15 cellular contexts compared by ENCODE assay signal in genomic region chr15:70519616-70520015, GRCh38.
DNase-seq lines count a peak whose midpoint lies in the region; ATAC-seq and TF ChIP-seq lines count a peak whose summit lies in the region.
"Had no signal": no experiment of that assay in that cellular context is flagged by ENCODE, and none has a peak within 500 bp of the region (broad histone marks: within the 10 kb centered on the region; RNA-seq: fewer than 3 reads in every experiment).

No MANE protein-coding gene starts in this region.

- no peaks in the 10 kb centered on the region for H3K36me3 Mint-ChIP-seq in activated naive CD8-positive, alpha-beta T cell treated with anti-CD3 and anti-CD28 coated beads, Interleukin-2, amount 10 ng/mL, durations not matched to agents 7 days and 5 days
- H3K36me3 Mint-ChIP-seq in activated naive CD8-positive, alpha-beta T cell treated with anti-CD3 and anti-CD28 coated beads for 36 hours, result no peaks in the 10 kb centered on the region
- H3K36me3 Mint-ChIP-seq in HFFc6 (ENCODE audit: low read depth), result no peaks in the 10 kb centered on the region
- H3K36me3 Mint-ChIP-seq: CD4-positive, CD25-positive, alpha-beta regulatory T cell had no signal

- TF ChIP-seq EP300 in sigmoid colon (IDR thresholded peaks at IDR 0.05), result no peak

- POLR2A ChIA-PET in activated naive CD8-positive, alpha-beta T cell treated with anti-CD3 and anti-CD28 coated beads, Interleukin-2, amount 10 ng/mL, durations not matched to agents 7 days and 5 days (lab: Charles Lee), result no interaction called here

- 72 to 77% methylated on average over 3 of the region's 3 CpGs for WGBS in sigmoid colon, 2 donors

- no peak overlapping the region for H2AFZ ChIP-seq in Karpas-422 (ENCODE audit: low read length)

- no peak overlapping the region for H3K9ac ChIP-seq in Karpas-422 (ENCODE audit: low read length)
- H3K9ac ChIP-seq: BLaER1 had no signal

- H3K4me1 ChIP-seq in RWPE2 (ENCODE audit: insufficient read depth, poor library complexity, severe bottlenecking) (no peaks in the 10 kb centered on the region), sigmoid colon (no peaks in the 10 kb centered on the region), Karpas-422 (ENCODE audit: low read length) (no peaks in the 10 kb centered on the region; the same call in 1 of the 2 replicates)
- H3K4me1 ChIP-seq: HAP-1 had no signal

- no peak overlapping the region for H3K27ac Mint-ChIP-seq in activated naive CD8-positive, alpha-beta T cell treated with anti-CD3 and anti-CD28 coated beads, Interleukin-2, amount 10 ng/mL, durations not matched to agents 7 days and 5 days
- no peak overlapping the region for H3K27ac Mint-ChIP-seq in activated naive CD8-positive, alpha-beta T cell treated with anti-CD3 and anti-CD28 coated beads for 36 hours
- H3K27ac Mint-ChIP-seq in HFFc6, result no peak overlapping the region

- H3K9me3 Mint-ChIP-seq in activated naive CD8-positive, alpha-beta T cell treated with anti-CD3 and anti-CD28 coated beads, Interleukin-2, amount 10 ng/mL, durations not matched to agents 7 days and 5 days, result no peaks in the 10 kb centered on the region
- H3K9me3 Mint-ChIP-seq in activated naive CD8-positive, alpha-beta T cell treated with anti-CD3 and anti-CD28 coated beads for 36 hours, result no peaks in the 10 kb centered on the region
- no peaks in the 10 kb centered on the region for H3K9me3 Mint-ChIP-seq in HFFc6
- H3K9me3 Mint-ChIP-seq: CD4-positive, CD25-positive, alpha-beta regulatory T cell had no signal

- H3K4me3 Mint-ChIP-seq in activated naive CD8-positive, alpha-beta T cell treated with anti-CD3 and anti-CD28 coated beads, Interleukin-2, amount 10 ng/mL, durations not matched to agents 7 days and 5 days, result no peak overlapping the region
- no peak overlapping the region for H3K4me3 Mint-ChIP-seq in activated naive CD8-positive, alpha-beta T cell treated with anti-CD3 and anti-CD28 coated beads for 36 hours
- no peak overlapping the region for H3K4me3 Mint-ChIP-seq in HFFc6
- H3K4me3 Mint-ChIP-seq: CD4-positive, CD25-positive, alpha-beta regulatory T cell had no signal

- H3K36me3 ChIP-seq in RWPE2 (ENCODE audit: low read depth), result no peaks in the 10 kb centered on the region
- H3K36me3 ChIP-seq in sigmoid colon, result no peaks in the 10 kb centered on the region
- H3K36me3 ChIP-seq in Karpas-422 (ENCODE audit: insufficient read depth, low read length), result no peaks in the 10 kb centered on the region
- H3K36me3 ChIP-seq: BLaER1, HAP-1 had no signal

- H4K20me1 ChIP-seq in Karpas-422 (ENCODE audit: insufficient read depth, low read depth, low read length), result no peaks in the 10 kb centered on the region

- H3K4me2 ChIP-seq in Karpas-422 (ENCODE audit: low read depth, low read length, poor library complexity, severe bottlenecking), result no peak overlapping the region
- H3K4me2 ChIP-seq: BLaER1 had no signal

- TF ChIP-seq CTCF in RWPE2 (IDR thresholded peaks at IDR 0.05; ENCODE audit: poor library complexity, severe bottlenecking) (no peak), sigmoid colon (IDR thresholded peaks at IDR 0.05) (no peak), HFFc6 (IDR thresholded peaks at IDR 0.05) (no peak)

- H3K27ac ChIP-seq in RWPE2 (ENCODE audit: poor library complexity, severe bottlenecking) (no peak overlapping the region), sigmoid colon (no peak overlapping the region), Karpas-422 (ENCODE audit: low read length) (no peak overlapping the region)
- H3K27ac ChIP-seq: BLaER1 had no signal

- H3K27me3 ChIP-seq in RWPE2 (ENCODE audit: insufficient read depth, poor library complexity, severe bottlenecking) (no peaks in the 10 kb centered on the region), sigmoid colon (no peaks in the 10 kb centered on the region), Karpas-422 (ENCODE audit: low read length) (no peaks in the 10 kb centered on the region)

- no peak overlapping the region for H3K4me3 ChIP-seq in RWPE2 (ENCODE audit: severe bottlenecking)
- H3K4me3 ChIP-seq in sigmoid colon, result no peak overlapping the region
- H3K4me3 ChIP-seq in Karpas-422 (ENCODE audit: low read length), result no peak overlapping the region
- H3K4me3 ChIP-seq: BLaER1, HAP-1 had no signal

- H3K79me2 ChIP-seq in Karpas-422 (ENCODE audit: low read length), result no peaks in the 10 kb centered on the region

- no peak for ATAC-seq in activated naive CD8-positive, alpha-beta T cell treated with anti-CD3 and anti-CD28 coated beads, Interleukin-2, amount 10 ng/mL, durations not matched to agents 7 days and 5 days (ENCODE audit: low read depth)
- no peak for ATAC-seq in RWPE2 (ENCODE audit: low read depth)

- intact Hi-C loops in sigmoid colon (cut with DNase I), result no loop called here

- no peaks in the 10 kb centered on the region for H3K9me2 ChIP-seq in Karpas-422 (replicated peaks; ENCODE audit: insufficient read depth, low read length)

- TF ChIP-seq POLR2A in sigmoid colon (IDR thresholded peaks at IDR 0.05), result no peak

- H3K27me3 Mint-ChIP-seq in activated naive CD8-positive, alpha-beta T cell treated with anti-CD3 and anti-CD28 coated beads, Interleukin-2, amount 10 ng/mL, durations not matched to agents 7 days and 5 days, result peaks cover 4% of the 10 kb centered on the region
- H3K27me3 Mint-ChIP-seq in activated naive CD8-positive, alpha-beta T cell treated with anti-CD3 and anti-CD28 coated beads for 36 hours, result no peaks in the 10 kb centered on the region
- H3K27me3 Mint-ChIP-seq in HFFc6 (ENCODE audit: insufficient read depth), result peaks cover 45% of the 10 kb centered on the region

- no peaks in the 10 kb centered on the region for H3K9me3 ChIP-seq in RWPE2 (ENCODE audit: severe bottlenecking)
- no peaks in the 10 kb centered on the region for H3K9me3 ChIP-seq in sigmoid colon
- H3K9me3 ChIP-seq in Karpas-422 (ENCODE audit: low read length), result no peaks in the 10 kb centered on the region
- H3K9me3 ChIP-seq: BLaER1, HAP-1 had no signal

- peak; percentile 12 for DNase-seq in activated naive CD8-positive, alpha-beta T cell treated with anti-CD3 and anti-CD28 coated beads, Interleukin-2, amount 10 ng/mL, durations not matched to agents 7 days and 5 days
- DNase-seq in activated naive CD8-positive, alpha-beta T cell treated with anti-CD3 and anti-CD28 coated beads for 36 hours, result no peak
- DNase-seq in RWPE2 (ENCODE audit: low spot score), result peak; percentile 49
- DNase-seq in islet precursor cell, result peak; percentile 24
- DNase-seq in sigmoid colon, result peak; percentile 27
- no peak for DNase-seq in Karpas-422
- no peak for DNase-seq in NCI-H2029 (lab: John Stamatoyannopoulos, UW)
- DNase-seq in HFFc6, result no peak
- DNase-seq: 8988T; AML-193; CD4-positive, CD25-positive, alpha-beta regulatory T cell; DMS53; GF-D8 had no signal

- peaks cover 3% of the 10 kb centered on the region for H3K4me1 Mint-ChIP-seq in activated naive CD8-positive, alpha-beta T cell treated with anti-CD3 and anti-CD28 coated beads, Interleukin-2, amount 10 ng/mL, durations not matched to agents 7 days and 5 days
- H3K4me1 Mint-ChIP-seq in activated naive CD8-positive, alpha-beta T cell treated with anti-CD3 and anti-CD28 coated beads for 36 hours, result peaks cover 2% of the 10 kb centered on the region
- no peaks in the 10 kb centered on the region for H3K4me1 Mint-ChIP-seq in HFFc6 (ENCODE audit: low read depth)

Comparison
In these comparisons a context has a peak if more than half of its experiments do, and no peak if none do; other contexts are left out.
1. DNase-seq: peak in activated naive CD8-positive, alpha-beta T cell treated with anti-CD3 and anti-CD28 coated beads, Interleukin-2, amount 10 ng/mL, durations not matched to agents 7 days and 5 days (single experiment), RWPE2 (single experiment), islet precursor cell (single experiment) and sigmoid colon (single experiment); none in activated naive CD8-positive, alpha-beta T cell treated with anti-CD3 and anti-CD28 coated beads for 36 hours (single experiment), Karpas-422 (single experiment), NCI-H2029 (single experiment) and HFFc6 (single experiment).